Comparison of ENCODE assay signal across 7 cellular contexts in genomic region chr17:41967921-41968578, GRCh38. TPM values are rescaled to one million over a fixed set of nuclear protein-coding genes. Genes with fewer than 3 reads are reported as not detected.
A peak's percentile ranks its signal among the peaks of the same experiment; 100 is the strongest.
DNase-seq lines count a peak whose midpoint lies in the region; ATAC-seq and TF ChIP-seq lines count a peak whose summit lies in the region.

No MANE protein-coding gene starts in this region.

- DNase-seq in HFF-Myc (ENCODE audit: extremely low read depth, low read depth) (no peak), right cardiac atrium (peak in 2 of 3 donors; percentile 62 to 70), spleen (peak; percentile 78), glomerular visceral epithelial cell (ENCODE audit: extremely low spot score) (no peak), superior temporal gyrus (ENCODE audit: extremely low spot score) (no peak), NCI-H2081 (lab: John Stamatoyannopoulos, UW) (no peak)
- no peak for DNase-seq in activated CD4-positive, alpha-beta memory T cell treated with anti-CD3 and anti-CD28 coated beads, Interleukin-2, amount 10 ng/mL, durations not matched to agents 7 days and 5 days

- peak overlapping the region; percentile 78 for H3K27ac Mint-ChIP-seq in activated CD4-positive, alpha-beta memory T cell treated with anti-CD3 and anti-CD28 coated beads, Interleukin-2, amount 10 ng/mL, durations not matched to agents 7 days and 5 days

- WGBS in right cardiac atrium = 71% methylated on average over 37 of the region's 37 CpGs
- 86 to 96% (median 90%) methylated on average over 34 to 37 of the region's 37 CpGs for WGBS in spleen, 5 donors

- peaks cover 0 to 51% (median 25%) of the 10 kb centered on the region in 6 donors for H3K36me3 ChIP-seq in spleen

- H3K9me3 ChIP-seq in right cardiac atrium (ENCODE audit: control insufficient read depth, low read length) (no peaks in the 10 kb centered on the region), spleen (no peaks in the 10 kb centered on the region)

- H3K9me3 Mint-ChIP-seq in activated CD4-positive, alpha-beta memory T cell treated with anti-CD3 and anti-CD28 coated beads, Interleukin-2, amount 10 ng/mL, durations not matched to agents 7 days and 5 days = no peaks in the 10 kb centered on the region

- peaks cover 58% of the 10 kb centered on the region for H3K4me1 Mint-ChIP-seq in activated CD4-positive, alpha-beta memory T cell treated with anti-CD3 and anti-CD28 coated beads, Interleukin-2, amount 10 ng/mL, durations not matched to agents 7 days and 5 days

- H3K4me1 ChIP-seq in right cardiac atrium (ENCODE audit: control insufficient read depth, insufficient read depth, low read length) = peaks cover 10% of the 10 kb centered on the region
- peaks cover 13 to 80% (median 56%) of the 10 kb centered on the region in 6 donors for H3K4me1 ChIP-seq in spleen

- TF ChIP-seq POLR2A in spleen (IDR thresholded peaks at IDR 0.05) = no peak

- ATAC-seq in right cardiac atrium = no peak

- H3K4me3 ChIP-seq in HFF-Myc (replicated peaks; ENCODE audit: low read depth, low read length) (peak overlapping the region; percentile 85), right cardiac atrium (ENCODE audit: low read length) (no peak overlapping the region), spleen (peak overlapping the region in 6 of 8 donors; percentile 75 to 94 (median 88))

- no peaks in the 10 kb centered on the region for H3K27me3 Mint-ChIP-seq in activated CD4-positive, alpha-beta memory T cell treated with anti-CD3 and anti-CD28 coated beads, Interleukin-2, amount 10 ng/mL, durations not matched to agents 7 days and 5 days

- peak overlapping the region; percentile 81 for H3K4me3 Mint-ChIP-seq in activated CD4-positive, alpha-beta memory T cell treated with anti-CD3 and anti-CD28 coated beads, Interleukin-2, amount 10 ng/mL, durations not matched to agents 7 days and 5 days

- intact Hi-C loops in right cardiac atrium (cut with DNase I) (loop anchor here in 3 of 4 donors (5.0 to 10.0 kb wide), 3 partner anchors 44 to 57 kb away; partner anchors contain the start of genes DNAJC7 (in 1 of the 3) and NKIRAS2 (in 1 of the 3)), spleen (cut with DNase I; ENCODE audit: low total_unique reads) (loop anchor here (10.0 kb wide), 1 partner anchor 47 kb away; the partner anchor contains the start of gene DNAJC7)

- CTCF ChIA-PET in activated CD4-positive, alpha-beta memory T cell treated with anti-CD3 and anti-CD28 coated beads, Interleukin-2, amount 10 ng/mL, durations not matched to agents 7 days and 5 days (lab: Charles Lee) = interaction anchor here (0.7 to 1.8 kb wide), 4 partner anchors 49 to 57 kb away, joined by 3 to 4 read pairs (median 4); partner anchors contain the start of genes ACLY and NKIRAS2

- no peak for TF ChIP-seq CTCF in HFF-Myc (IDR thresholded peaks at IDR 0.05; ENCODE audit: low read depth, low read length, missing control alignments)
- TF ChIP-seq CTCF in spleen (IDR thresholded peaks at IDR 0.05 in 8 of 11, conservative IDR thresholded peaks at IDR 0.05 in 3 of 11) = no peak

- POLR2A ChIA-PET in activated CD4-positive, alpha-beta memory T cell treated with anti-CD3 and anti-CD28 coated beads, Interleukin-2, amount 10 ng/mL, durations not matched to agents 7 days and 5 days (lab: Charles Lee) = interaction anchor here (1.2 to 6.4 kb wide), 10 partner anchors 8 to 307 kb away, joined by 3 to 118 read pairs (median 8); partner anchors contain the start of genes ACLY, DHX58, DNAJC7 and NKIRAS2

- H3K36me3 Mint-ChIP-seq in activated CD4-positive, alpha-beta memory T cell treated with anti-CD3 and anti-CD28 coated beads, Interleukin-2, amount 10 ng/mL, durations not matched to agents 7 days and 5 days (ENCODE audit: low read depth) = peaks cover 38% of the 10 kb centered on the region

- H3K27me3 ChIP-seq in right cardiac atrium (ENCODE audit: control insufficient read depth, insufficient read depth) = no peaks in the 10 kb centered on the region
- no peaks in the 10 kb centered on the region for H3K27me3 ChIP-seq in spleen (replicated peaks in 1 of 7)

- no peak overlapping the region for H3K27ac ChIP-seq in right cardiac atrium (ENCODE audit: low read length)
- H3K27ac ChIP-seq in spleen = peak overlapping the region in 6 of 8 donors; percentile 81 to 93 (median 90)

RNA-seq across cellular contexts. Expression of gene CNP, which starts 1.5 kb away (rescaled TPM):
- total RNA-seq in activated CD4-positive, alpha-beta memory T cell treated with anti-CD3 and anti-CD28 coated beads, Interleukin-2, amount 10 ng/mL, durations not matched to agents 7 days and 5 days = 10 to 100 TPM; 89.8 to 91.0 TPM
- 10 to 100 TPM; 37.1 to 41.1 (median 39.2) TPM for total RNA-seq in right cardiac atrium
- 32.1 TPM for polyA plus RNA-seq in right cardiac atrium
- total RNA-seq in spleen = 10 to 100 TPM; 29.2 to 49.8 (median 44.2) TPM
- 10 to 100 TPM; 22.3 to 41.6 (median 25.9) TPM for polyA plus RNA-seq in spleen

RNA-seq across cellular contexts. Expression of gene ODAD4, which starts 37.6 kb away (rescaled TPM):
- total RNA-seq in activated CD4-positive, alpha-beta memory T cell treated with anti-CD3 and anti-CD28 coated beads, Interleukin-2, amount 10 ng/mL, durations not matched to agents 7 days and 5 days = 1 to 10 TPM; 1.7 to 2.0 TPM
- total RNA-seq in right cardiac atrium = 1 to 10 TPM in 2 of 4 donors, under 1 TPM in 2; 0.71 to 2.0 (median 1.2) TPM
- polyA plus RNA-seq in right cardiac atrium = 0.72 TPM
- total RNA-seq in spleen = 1 to 10 TPM in 1 of 7 donors, under 1 TPM in 2, not detected in 4; 0.20 to 1.0 (median 0.52) TPM
- polyA plus RNA-seq in spleen = under 1 TPM; 0.22 to 0.35 (median 0.30) TPM

RNA-seq across cellular contexts. Expression of gene DNAJC7, which starts 49.2 kb away (rescaled TPM):
- 10 to 100 TPM; 88.7 to 95.1 TPM for total RNA-seq in activated CD4-positive, alpha-beta memory T cell treated with anti-CD3 and anti-CD28 coated beads, Interleukin-2, amount 10 ng/mL, durations not matched to agents 7 days and 5 days
- total RNA-seq in right cardiac atrium (10 to 100 TPM; 56.2 to 81.5 (median 65.3) TPM), spleen (100 to 1,000 TPM in 1 of 7 donors, 10 to 100 TPM in 6; 60.6 to 108 (median 90.4) TPM)
- polyA plus RNA-seq in right cardiac atrium (60.7 TPM), spleen (10 to 100 TPM; 68.5 to 75.7 (median 71.6) TPM)

RNA-seq across cellular contexts. Expression of gene ACLY, which starts 49.3 kb away (rescaled TPM):
- total RNA-seq in activated CD4-positive, alpha-beta memory T cell treated with anti-CD3 and anti-CD28 coated beads, Interleukin-2, amount 10 ng/mL, durations not matched to agents 7 days and 5 days = 100 to 1,000 TPM; 177 to 183 TPM
- 10 to 100 TPM; 24.7 to 50.8 (median 38.4) TPM for total RNA-seq in right cardiac atrium
- polyA plus RNA-seq in right cardiac atrium = 23.0 TPM
- total RNA-seq in spleen = 100 to 1,000 TPM in 2 of 7 donors, 10 to 100 TPM in 5; 64.9 to 112 (median 87.6) TPM
- polyA plus RNA-seq in spleen = 10 to 100 TPM; 17.7 to 28.6 (median 21.6) TPM

RNA-seq across cellular contexts. Expression of gene NKIRAS2, which starts 51.8 kb away (rescaled TPM):
- total RNA-seq in activated CD4-positive, alpha-beta memory T cell treated with anti-CD3 and anti-CD28 coated beads, Interleukin-2, amount 10 ng/mL, durations not matched to agents 7 days and 5 days = 10 to 100 TPM; 21.3 to 22.7 TPM
- total RNA-seq in right cardiac atrium = 10 to 100 TPM; 39.1 to 47.9 (median 40.4) TPM
- polyA plus RNA-seq in right cardiac atrium = 53.9 TPM
- 10 to 100 TPM; 20.7 to 38.8 (median 25.2) TPM for total RNA-seq in spleen
- 10 to 100 TPM; 11.3 to 20.3 (median 12.4) TPM for polyA plus RNA-seq in spleen

Comparison
In these comparisons a context has a peak if more than half of its experiments do, and no peak if none do; other contexts are left out.
1. DNase-seq: peak in right cardiac atrium (2 of 3) and spleen (single experiment); none in HFF-Myc (single experiment), activated CD4-positive, alpha-beta memory T cell treated with anti-CD3 and anti-CD28 coated beads, Interleukin-2, amount 10 ng/mL, durations not matched to agents 7 days and 5 days (single experiment), glomerular visceral epithelial cell (single experiment), superior temporal gyrus (single experiment) and NCI-H2081 (0 of 2).